9 cellular contexts compared by ENCODE assay signal in genomic region chr19:40604647-40605200, GRCh38. TPM values are rescaled to one million over a fixed set of nuclear protein-coding genes. Genes with fewer than 3 reads are reported as not detected.
A peak's percentile ranks its signal among the peaks of the same experiment; 100 is the strongest.
DNase-seq lines count a peak whose midpoint lies in the region; ATAC-seq, FAIRE-seq and TF ChIP-seq lines count a peak whose summit lies in the region.
"Had no signal": no experiment of that assay in that cellular context is flagged by ENCODE, and none has a peak within 500 bp of the region (broad histone marks: within the 10 kb centered on the region; RNA-seq: fewer than 3 reads in every experiment).

No MANE protein-coding gene starts in this region.

- H3K27ac Mint-ChIP-seq in T-helper 2 cell treated with Interferon-gamma antibody and Interleukin-4, amounts not matched to agents 5 μg/mL and 100 μg/mL, for 36 hours = peak overlapping the region; percentile 98
- H3K27ac Mint-ChIP-seq in activated CD4-positive, alpha-beta memory T cell treated with anti-CD3 and anti-CD28 coated beads, Interleukin-2, amount 10 ng/mL, durations not matched to agents 7 days and 5 days = peak overlapping the region; percentile 96

- dilution Hi-C loops in keratinocyte (cut with MboI; ENCODE audit: extremely low pct_ligation_motif_present, low sequenced_read_pairs) = no loop called here

- H4K20me1 ChIP-seq in keratinocyte (ENCODE audit: control insufficient read depth, extremely low read depth, insufficient read depth, low read length) = no peaks in the 10 kb centered on the region

- peaks cover 18% of the 10 kb centered on the region for H3K27me3 Mint-ChIP-seq in T-helper 2 cell treated with Interferon-gamma antibody and Interleukin-4, amounts not matched to agents 5 μg/mL and 100 μg/mL, for 36 hours (ENCODE audit: low read depth)
- peaks cover 20% of the 10 kb centered on the region for H3K27me3 Mint-ChIP-seq in activated CD4-positive, alpha-beta memory T cell treated with anti-CD3 and anti-CD28 coated beads, Interleukin-2, amount 10 ng/mL, durations not matched to agents 7 days and 5 days

- H3K9me1 ChIP-seq in keratinocyte (ENCODE audit: control insufficient read depth, extremely low read depth, insufficient read depth, low read length) = no peaks in the 10 kb centered on the region

- peaks cover 50% of the 10 kb centered on the region for H3K4me1 Mint-ChIP-seq in T-helper 2 cell treated with Interferon-gamma antibody and Interleukin-4, amounts not matched to agents 5 μg/mL and 100 μg/mL, for 36 hours (ENCODE audit: low read depth)
- H3K4me1 Mint-ChIP-seq in activated CD4-positive, alpha-beta memory T cell treated with anti-CD3 and anti-CD28 coated beads, Interleukin-2, amount 10 ng/mL, durations not matched to agents 7 days and 5 days = peaks cover 76% of the 10 kb centered on the region

- H2AFZ ChIP-seq in keratinocyte (ENCODE audit: control insufficient read depth, low read length) = peak overlapping the region; percentile 22

- H3K9me3 ChIP-seq in keratinocyte (ENCODE audit: control insufficient read depth, low read depth, low read length) = no peaks in the 10 kb centered on the region
- no peaks in the 10 kb centered on the region for H3K9me3 ChIP-seq in suprapubic skin

- WGBS in suprapubic skin = 26% methylated on average over 9 of the region's 27 CpGs

- peak overlapping the region; percentile 68 for H3K27ac ChIP-seq in keratinocyte (ENCODE audit: control insufficient read depth, insufficient read depth, low read length)
- peak overlapping the region; percentile 92 for H3K27ac ChIP-seq in suprapubic skin

- H3K9me3 Mint-ChIP-seq in T-helper 2 cell treated with Interferon-gamma antibody and Interleukin-4, amounts not matched to agents 5 μg/mL and 100 μg/mL, for 36 hours = no peaks in the 10 kb centered on the region
- no peaks in the 10 kb centered on the region for H3K9me3 Mint-ChIP-seq in activated CD4-positive, alpha-beta memory T cell treated with anti-CD3 and anti-CD28 coated beads, Interleukin-2, amount 10 ng/mL, durations not matched to agents 7 days and 5 days

- H3K36me3 ChIP-seq in keratinocyte (ENCODE audit: control insufficient read depth in 2 of 2, extremely low read depth in 1 of 2, insufficient read depth in 2 of 2, low read length in 2 of 2) (no peaks in the 10 kb centered on the region), suprapubic skin (no peaks in the 10 kb centered on the region)

- H3K4me2 ChIP-seq in keratinocyte (ENCODE audit: control insufficient read depth, extremely low read depth, insufficient read depth, low read depth, low read length) = peak overlapping the region; percentile 91

- ATAC-seq in GM21381 (IDR thresholded peaks at IDR 0.05; ENCODE audit: unreplicated experiment) (no peak), HG03439 (IDR thresholded peaks at IDR 0.05; ENCODE audit: unreplicated experiment) (no peak)

- H3K4me1 ChIP-seq in keratinocyte (ENCODE audit: control insufficient read depth, extremely low read depth, insufficient read depth, low read length) = peaks cover 50% of the 10 kb centered on the region
- H3K4me1 ChIP-seq in suprapubic skin = peaks cover 90% of the 10 kb centered on the region

- TF ChIP-seq CTCF in keratinocyte (optimal IDR thresholded peaks at IDR 0.05 in 1 of 3, IDR thresholded peaks at IDR 0.05 in 1 of 3, conservative IDR thresholded peaks at IDR 0.05 in 1 of 3; ENCODE audit: extremely low read depth in 1 of 3, insufficient read depth in 2 of 3, low read length in 3 of 3) (no peak), suprapubic skin (IDR thresholded peaks at IDR 0.05) (no peak)

- POLR2A ChIA-PET in activated CD4-positive, alpha-beta memory T cell treated with anti-CD3 and anti-CD28 coated beads, Interleukin-2, amount 10 ng/mL, durations not matched to agents 7 days and 5 days (lab: Charles Lee) = interaction anchor here (1.1 to 3.8 kb wide), 14 partner anchors 10 to 660 kb away, joined by 3 to 53 read pairs (median 5); partner anchors contain the start of genes ACTMAP, BLVRB, SERTAD1 and SERTAD3

- H3K36me3 Mint-ChIP-seq in T-helper 2 cell treated with Interferon-gamma antibody and Interleukin-4, amounts not matched to agents 5 μg/mL and 100 μg/mL, for 36 hours (ENCODE audit: low read depth) = no peaks in the 10 kb centered on the region
- H3K36me3 Mint-ChIP-seq in activated CD4-positive, alpha-beta memory T cell treated with anti-CD3 and anti-CD28 coated beads, Interleukin-2, amount 10 ng/mL, durations not matched to agents 7 days and 5 days (ENCODE audit: low read depth) = no peaks in the 10 kb centered on the region

- H3K9ac ChIP-seq in keratinocyte (ENCODE audit: control insufficient read depth, extremely low read depth, insufficient read depth, low read length) = peak overlapping the region; percentile 75

- no peak for DNase-seq in T-helper 2 cell treated with Interferon-gamma antibody and Interleukin-4, amounts not matched to agents 5 μg/mL and 100 μg/mL, for 36 hours (ENCODE audit: low spot score)
- no peak for DNase-seq in T-helper 2 cell
- DNase-seq in activated CD4-positive, alpha-beta memory T cell treated with anti-CD3 and anti-CD28 coated beads, Interleukin-2, amount 10 ng/mL, durations not matched to agents 7 days and 5 days = peak; percentile 42
- no peak for DNase-seq in keratinocyte (ENCODE audit: low read depth, low spot score)
- DNase-seq in suprapubic skin (ENCODE audit: low spot score in 2 of 2) = no peak
- no peak for DNase-seq in C1 segment of cervical spinal cord (lab: John Stamatoyannopoulos, UW)

- peak overlapping the region; percentile 47 to 73 (median 53) for H3K4me3 ChIP-seq in keratinocyte (ENCODE audit: control insufficient read depth in 2 of 3, extremely low read depth in 1 of 3, insufficient read depth in 2 of 3, low read depth in 1 of 3, low read length in 3 of 3)
- peak overlapping the region; percentile 64 for H3K4me3 ChIP-seq in suprapubic skin

- no peaks in the 10 kb centered on the region for H3K79me2 ChIP-seq in keratinocyte (ENCODE audit: control insufficient read depth, insufficient read depth, low read length)

- H3K27me3 ChIP-seq in keratinocyte (ENCODE audit: control insufficient read depth, extremely low read depth, insufficient read depth, low read length) (peaks cover 14% of the 10 kb centered on the region), suprapubic skin (no peaks in the 10 kb centered on the region)

- no peak for FAIRE-seq in keratinocyte (lab: Jason Lieb, UNC)
- FAIRE-seq: G401.6 had no signal

- CTCF ChIA-PET in activated CD4-positive, alpha-beta memory T cell treated with anti-CD3 and anti-CD28 coated beads, Interleukin-2, amount 10 ng/mL, durations not matched to agents 7 days and 5 days (lab: Charles Lee) = interaction anchor here (1.1 to 4.9 kb wide), 15 partner anchors 9 to 465 kb away, joined by 3 to 65 read pairs (median 7); partner anchors contain the start of gene BLVRB

- no peak for TF ChIP-seq EP300 in suprapubic skin (IDR thresholded peaks at IDR 0.05)

- H3K4me3 Mint-ChIP-seq in T-helper 2 cell treated with Interferon-gamma antibody and Interleukin-4, amounts not matched to agents 5 μg/mL and 100 μg/mL, for 36 hours = peak overlapping the region; percentile 84
- peak overlapping the region; percentile 86 for H3K4me3 Mint-ChIP-seq in activated CD4-positive, alpha-beta memory T cell treated with anti-CD3 and anti-CD28 coated beads, Interleukin-2, amount 10 ng/mL, durations not matched to agents 7 days and 5 days

- TF ChIP-seq POLR2A in suprapubic skin (IDR thresholded peaks at IDR 0.05) = no peak

RNA-seq across cellular contexts. Expression of gene LTBP4, which starts 3.6 kb away (rescaled TPM):
- 100 to 1,000 TPM; 121 to 122 TPM for total RNA-seq in activated CD4-positive, alpha-beta memory T cell treated with anti-CD3 and anti-CD28 coated beads, Interleukin-2, amount 10 ng/mL, durations not matched to agents 7 days and 5 days
- polyA plus RNA-seq in keratinocyte = 25.9 to 48.0 TPM (median 29.6 TPM) in 3 replicates
- 18.4 TPM for polyA plus RNA-seq in keratinocyte (2011; ENCODE audit: low read depth)
- 16.2 and 40.9 TPM in 2 replicates for polyA plus RNA-seq in keratinocyte (2011; cell fraction: cytosol; rRNA removed)
- polyA plus RNA-seq in keratinocyte (2011; cell fraction: nucleus; rRNA removed) = 171 and 248 TPM in 2 replicates
- 67.3 and 104 TPM in 2 replicates for polyA plus RNA-seq in keratinocyte (2012; ENCODE audit: low replicate concordance)
- polyA minus RNA-seq in keratinocyte = 23.7 to 113 TPM (median 33.0 TPM) in 3 replicates
- polyA minus RNA-seq in keratinocyte (2011; cell fraction: cytosol; rRNA and poly(A)+ RNA removed) = 63.9 TPM
- 56.5 and 60.9 TPM in 2 replicates for polyA minus RNA-seq in keratinocyte (2011; cell fraction: nucleus; rRNA and poly(A)+ RNA removed)
- 100 to 1,000 TPM; 108 to 236 (median 121) TPM for total RNA-seq in suprapubic skin

RNA-seq across cellular contexts. Expression of gene SHKBP1, which starts 28.1 kb away (rescaled TPM):
- 100 to 1,000 TPM; 139 to 150 TPM for total RNA-seq in activated CD4-positive, alpha-beta memory T cell treated with anti-CD3 and anti-CD28 coated beads, Interleukin-2, amount 10 ng/mL, durations not matched to agents 7 days and 5 days
- polyA plus RNA-seq in keratinocyte = 20.2 to 41.3 TPM (median 27.2 TPM) in 3 replicates
- 27.1 TPM for polyA plus RNA-seq in keratinocyte (2011; ENCODE audit: low read depth)
- polyA plus RNA-seq in keratinocyte (2011; cell fraction: cytosol; rRNA removed) = 25.3 and 42.4 TPM in 2 replicates
- polyA plus RNA-seq in keratinocyte (2011; cell fraction: nucleus; rRNA removed) = 36.2 and 53.8 TPM in 2 replicates
- 45.0 and 60.3 TPM in 2 replicates for polyA plus RNA-seq in keratinocyte (2012; ENCODE audit: low replicate concordance)
- polyA minus RNA-seq in keratinocyte = 50.2 to 86.6 TPM (median 52.0 TPM) in 3 replicates
- 144 TPM for polyA minus RNA-seq in keratinocyte (2011; cell fraction: cytosol; rRNA and poly(A)+ RNA removed)
- polyA minus RNA-seq in keratinocyte (2011; cell fraction: nucleus; rRNA and poly(A)+ RNA removed) = 31.9 and 39.0 TPM in 2 replicates
- total RNA-seq in suprapubic skin = 10 to 100 TPM; 42.2 to 58.3 (median 51.1) TPM
